Comparison of ENCODE assay signal across 21 cellular contexts in genomic region chr6:141290871-141291270, GRCh38.
DNase-seq lines count a peak whose midpoint lies in the region; ATAC-seq and TF ChIP-seq lines count a peak whose summit lies in the region.
"Had no signal": no experiment of that assay in that cellular context is flagged by ENCODE, and none has a peak within 500 bp of the region (broad histone marks: within the 10 kb centered on the region; RNA-seq: fewer than 3 reads in every experiment).

No MANE protein-coding gene starts in this region.

- H3K4me2 ChIP-seq in PC-3 (ENCODE audit: low read length) (no peak overlapping the region), mesenchymal stem cell (ENCODE audit: low read length, poor library complexity, severe bottlenecking) (no peak overlapping the region)

- no peak overlapping the region for H2BK15ac ChIP-seq in mesenchymal stem cell (ENCODE audit: low read depth, poor library complexity, severe bottlenecking)

- TF ChIP-seq EP300 in stomach (IDR thresholded peaks at IDR 0.05) = no peak

- H3K4me1 ChIP-seq in PC-3 (ENCODE audit: insufficient read depth, low read length) = peaks cover 6% of the 10 kb centered on the region
- no peaks in the 10 kb centered on the region for H3K4me1 ChIP-seq in mesenchymal stem cell (ENCODE audit: control insufficient read depth, insufficient read depth, low read depth, low read length)
- H3K4me1 ChIP-seq in naive thymus-derived CD4-positive, alpha-beta T cell (ENCODE audit: control insufficient read depth in 2 of 2, insufficient read depth in 2 of 2, low read length in 2 of 2) = no peaks in the 10 kb centered on the region
- H3K4me1 ChIP-seq in stomach = no peaks in the 10 kb centered on the region
- H3K4me1 ChIP-seq: left lung had no signal

- TF ChIP-seq CTCF in PC-3 (conservative IDR thresholded peaks at IDR 0.05; ENCODE audit: low read depth, low read length) (no peak), natural killer cell (IDR thresholded peaks at IDR 0.05) (no peak), stomach (IDR thresholded peaks at IDR 0.05) (no peak)

- DNase-seq in ELR (ENCODE audit: low read depth) (peak; percentile 38), HT1080 (ENCODE audit: low read depth) (peak; percentile 2), PC-3 (peak; percentile 53), mesenchymal stem cell (no peak), natural killer cell (no peak), stomach (no peak)
- DNase-seq in naive thymus-derived CD4-positive, alpha-beta T cell = no peak
- DNase-seq: activated CD4-positive, alpha-beta T cell treated with anti-CD3 and anti-CD28 coated beads for 4 hours; activated naive CD8-positive, alpha-beta T cell treated with anti-CD3 and anti-CD28 coated beads for 36 hours; CD4-positive, alpha-beta T cell; effector memory CD4-positive, alpha-beta T cell; heart left ventricle; Karpas-422; left lung; midbrain; NCI-H1105 treated with DMSO at 0.1 percent for 48 hours; nephron progenitor cell had no signal

- POLR2A ChIA-PET in PC-3 (lab: Charles Lee; ENCODE audit: unreplicated experiment) = no interaction called here
- POLR2A ChIA-PET in naive thymus-derived CD4-positive, alpha-beta T cell (lab: Charles Lee) = no interaction called here

- 90% methylated on average over 1 of the region's 1 CpG for WGBS in mesenchymal stem cell
- 31 to 50% (median 41%) methylated on average over 1 of the region's 1 CpG for WGBS in stomach, 5 donors

- peak overlapping the region; percentile 29 for H4K8ac ChIP-seq in mesenchymal stem cell (ENCODE audit: low read length)

- H3K4me3 ChIP-seq in PC-3 (ENCODE audit: low read length) = no peak overlapping the region
- H3K4me3 ChIP-seq in mesenchymal stem cell (ENCODE audit: insufficient read depth in 1 of 2, low read depth in 1 of 2, low read length in 2 of 2) = no peak overlapping the region
- no peak overlapping the region for H3K4me3 ChIP-seq in naive thymus-derived CD4-positive, alpha-beta T cell (ENCODE audit: low read length)
- H3K4me3 ChIP-seq in stomach = no peak overlapping the region
- H3K4me3 ChIP-seq: heart left ventricle, left lung, thoracic aorta had no signal

- H3K79me1 ChIP-seq in mesenchymal stem cell (replicated peaks; ENCODE audit: low read length, poor library complexity, severe bottlenecking) = no peaks in the 10 kb centered on the region

- H3K4me3 Mint-ChIP-seq in naive thymus-derived CD4-positive, alpha-beta T cell = no peak overlapping the region
- no peak overlapping the region for H3K4me3 Mint-ChIP-seq in natural killer cell
- H3K4me3 Mint-ChIP-seq: activated naive CD8-positive, alpha-beta T cell treated with anti-CD3 and anti-CD28 coated beads for 36 hours; activated T-helper 17 cell treated with anti-CD3 and anti-CD28 coated beads, Interleukin-2, amount 50 U/mL, for 72 hours; CD4-positive, alpha-beta T cell; nephron progenitor cell; stimulated activated effector memory CD8-positive, alpha-beta T cell treated with anti-CD3 and anti-CD28 coated beads, Interleukin-12 subunit alpha, Interleukin-12 subunit beta, amount 100 ng/mL, for 72 hours; T-helper 1 cell treated with Interleukin-12 subunit alpha and Interleukin-12 subunit beta and Interleukin-4 antibody, amounts not matched to agents 30 μg/mL and 1 μg/mL, for 36 hours had no signal

- H3K9me3 Mint-ChIP-seq in naive thymus-derived CD4-positive, alpha-beta T cell = peaks cover 0 to 12% (median 6%) of the 10 kb centered on the region in 11 donors
- peaks cover 2 to 6% of the 10 kb centered on the region in 2 donors for H3K9me3 Mint-ChIP-seq in natural killer cell

- peak; percentile 81 for ATAC-seq in PC-3
- no peak for ATAC-seq in naive thymus-derived CD4-positive, alpha-beta T cell
- ATAC-seq in natural killer cell = no peak
- ATAC-seq: heart left ventricle; left lung; stimulated activated effector memory CD8-positive, alpha-beta T cell treated with anti-CD3 and anti-CD28 coated beads, Interleukin-12 subunit alpha, Interleukin-12 subunit beta, amount 100 ng/mL, for 72 hours had no signal

- H3K14ac ChIP-seq in mesenchymal stem cell (ENCODE audit: low read length in 2 of 2) = no peak overlapping the region

- H2AFZ ChIP-seq in PC-3 (ENCODE audit: low read length) (no peak overlapping the region), mesenchymal stem cell (ENCODE audit: low read depth, low read length) (no peak overlapping the region)

- no peak overlapping the region for H2BK120ac ChIP-seq in mesenchymal stem cell (ENCODE audit: low read depth, low read length)

- H3K9me3 ChIP-seq in PC-3 (ENCODE audit: low read length) = no peaks in the 10 kb centered on the region
- no peaks in the 10 kb centered on the region for H3K9me3 ChIP-seq in mesenchymal stem cell (ENCODE audit: control insufficient read depth, low read length)
- H3K9me3 ChIP-seq in naive thymus-derived CD4-positive, alpha-beta T cell (ENCODE audit: control insufficient read depth in 2 of 3, low read length in 3 of 3) = no peaks in the 10 kb centered on the region
- peaks cover 0 to 21% (median 4%) of the 10 kb centered on the region in 4 donors for H3K9me3 ChIP-seq in stomach
- H3K9me3 ChIP-seq: thoracic aorta had no signal

- H3K79me2 ChIP-seq in PC-3 (ENCODE audit: low read length) = no peaks in the 10 kb centered on the region

- H3K27me3 ChIP-seq in PC-3 (ENCODE audit: low read length) (no peaks in the 10 kb centered on the region), mesenchymal stem cell (ENCODE audit: control insufficient read depth in 1 of 2, insufficient read depth in 1 of 2, low read length in 2 of 2) (no peaks in the 10 kb centered on the region), stomach (no peaks in the 10 kb centered on the region)
- no peaks in the 10 kb centered on the region for H3K27me3 ChIP-seq in naive thymus-derived CD4-positive, alpha-beta T cell (ENCODE audit: control insufficient read depth in 2 of 2, insufficient read depth in 2 of 2, low read length in 2 of 2)
- H3K27me3 ChIP-seq: heart left ventricle, left lung had no signal

- H3F3A ChIP-seq in PC-3 (ENCODE audit: low read length, unreplicated experiment) = no peaks in the 10 kb centered on the region

- H2AK5ac ChIP-seq in mesenchymal stem cell (ENCODE audit: low read length, severe bottlenecking) = no peak overlapping the region

- H3K27ac Mint-ChIP-seq in naive thymus-derived CD4-positive, alpha-beta T cell = no peak overlapping the region
- H3K27ac Mint-ChIP-seq in natural killer cell = no peak overlapping the region
- H3K27ac Mint-ChIP-seq: activated naive CD8-positive, alpha-beta T cell treated with anti-CD3 and anti-CD28 coated beads for 36 hours; activated T-helper 17 cell treated with anti-CD3 and anti-CD28 coated beads, Interleukin-2, amount 50 U/mL, for 72 hours; CD4-positive, alpha-beta T cell; nephron progenitor cell; stimulated activated effector memory CD8-positive, alpha-beta T cell treated with anti-CD3 and anti-CD28 coated beads, Interleukin-12 subunit alpha, Interleukin-12 subunit beta, amount 100 ng/mL, for 72 hours; T-helper 1 cell treated with Interleukin-12 subunit alpha and Interleukin-12 subunit beta and Interleukin-4 antibody, amounts not matched to agents 30 μg/mL and 1 μg/mL, for 36 hours had no signal

- no peak overlapping the region for H2BK12ac ChIP-seq in mesenchymal stem cell (ENCODE audit: low read length in 2 of 2)

- no peak for TF ChIP-seq POLR2A in stomach (IDR thresholded peaks at IDR 0.05)

- H4K20me1 ChIP-seq in PC-3 (ENCODE audit: low read length) = no peaks in the 10 kb centered on the region

- H3K9me2 ChIP-seq in PC-3 (replicated peaks; ENCODE audit: low read length) = no peaks in the 10 kb centered on the region

- CTCF ChIA-PET in PC-3 (lab: Charles Lee) = interaction anchor here (1.3 kb wide), 1 partner anchor 13 kb away, joined by 3 read pairs; no protein-coding TSS in a partner anchor
- CTCF ChIA-PET in naive thymus-derived CD4-positive, alpha-beta T cell (lab: Charles Lee) = no interaction called here

- H3K27ac ChIP-seq in PC-3 (ENCODE audit: low read length) (no peak overlapping the region), mesenchymal stem cell (ENCODE audit: low read length, poor library complexity, severe bottlenecking) (no peak overlapping the region), stomach (no peak overlapping the region)
- no peak overlapping the region for H3K27ac ChIP-seq in naive thymus-derived CD4-positive, alpha-beta T cell (ENCODE audit: low read depth, low read length)
- H3K27ac ChIP-seq: heart left ventricle, left lung, thoracic aorta had no signal

- H3K4me1 Mint-ChIP-seq in naive thymus-derived CD4-positive, alpha-beta T cell = no peaks in the 10 kb centered on the region
- H3K4me1 Mint-ChIP-seq in natural killer cell = no peaks in the 10 kb centered on the region
- H3K4me1 Mint-ChIP-seq: activated T-helper 17 cell treated with anti-CD3 and anti-CD28 coated beads, Interleukin-2, amount 50 U/mL, for 72 hours; nephron progenitor cell; stimulated activated effector memory CD8-positive, alpha-beta T cell treated with anti-CD3 and anti-CD28 coated beads, Interleukin-12 subunit alpha, Interleukin-12 subunit beta, amount 100 ng/mL, for 72 hours had no signal

- H3K36me3 ChIP-seq in PC-3 (ENCODE audit: low read depth, low read length) = no peaks in the 10 kb centered on the region
- no peaks in the 10 kb centered on the region for H3K36me3 ChIP-seq in mesenchymal stem cell (ENCODE audit: control insufficient read depth in 1 of 2, insufficient read depth in 2 of 2, low read depth in 1 of 2, low read length in 2 of 2)
- H3K36me3 ChIP-seq in naive thymus-derived CD4-positive, alpha-beta T cell (ENCODE audit: control insufficient read depth in 2 of 3, insufficient read depth in 3 of 3, low read length in 3 of 3) = no peaks in the 10 kb centered on the region
- no peaks in the 10 kb centered on the region for H3K36me3 ChIP-seq in stomach
- H3K36me3 ChIP-seq: heart left ventricle, left lung, thoracic aorta had no signal

- no TSS peak for BruUV-seq in PC-3 (replicated peaks; lab: Mats Ljungman, UMichigan)

- H3K23ac ChIP-seq in mesenchymal stem cell (ENCODE audit: low read length in 2 of 2) = no peak overlapping the region

- no peak overlapping the region for H4K91ac ChIP-seq in mesenchymal stem cell (ENCODE audit: low read length)

- peaks cover 0 to 4% (median 0%) of the 10 kb centered on the region in 5 donors for H3K36me3 Mint-ChIP-seq in naive thymus-derived CD4-positive, alpha-beta T cell
- H3K36me3 Mint-ChIP-seq in natural killer cell = no peaks in the 10 kb centered on the region
- H3K36me3 Mint-ChIP-seq: activated naive CD8-positive, alpha-beta T cell treated with anti-CD3 and anti-CD28 coated beads for 36 hours; stimulated activated effector memory CD8-positive, alpha-beta T cell treated with anti-CD3 and anti-CD28 coated beads, Interleukin-12 subunit alpha, Interleukin-12 subunit beta, amount 100 ng/mL, for 72 hours had no signal

- no peak overlapping the region for H3K18ac ChIP-seq in mesenchymal stem cell (ENCODE audit: low read depth in 1 of 2, low read length in 2 of 2)

- no peak overlapping the region for H3K4ac ChIP-seq in mesenchymal stem cell (ENCODE audit: low read depth in 1 of 2, low read length in 2 of 2)

- no peak overlapping the region for H2BK5ac ChIP-seq in mesenchymal stem cell (ENCODE audit: low read depth, low read length, poor library complexity, severe bottlenecking)

- H3K9ac ChIP-seq in PC-3 (ENCODE audit: low read length) (no peak overlapping the region), mesenchymal stem cell (ENCODE audit: low read length) (no peak overlapping the region)

- H3K27me3 Mint-ChIP-seq in naive thymus-derived CD4-positive, alpha-beta T cell = no peaks in the 10 kb centered on the region
- no peaks in the 10 kb centered on the region for H3K27me3 Mint-ChIP-seq in natural killer cell (ENCODE audit: low read depth in 2 of 2)
- H3K27me3 Mint-ChIP-seq: activated T-helper 17 cell treated with anti-CD3 and anti-CD28 coated beads, Interleukin-2, amount 50 U/mL, for 72 hours; CD4-positive, alpha-beta T cell had no signal

- intact Hi-C loops in PC-3 (cut with micrococcal nuclease) (no loop called here), natural killer cell (cut with micrococcal nuclease) (no loop called here), stomach (cut with DNase I; ENCODE audit: low total_unique reads) (no loop called here)
- intact Hi-C loops in naive thymus-derived CD4-positive, alpha-beta T cell (cut with micrococcal nuclease) = no loop called here

Comparison
In these comparisons a context has a peak if more than half of its experiments do, and no peak if none do; other contexts are left out.
1. DNase-seq: peak in ELR (single experiment), HT1080 (single experiment) and PC-3 (single experiment); none in mesenchymal stem cell (single experiment), naive thymus-derived CD4-positive, alpha-beta T cell (0 of 9), natural killer cell (single experiment) and stomach (single experiment).